In genomic region chr16:71846443-71846842, GRCh38 we compare ENCODE assay signal across 8 cellular contexts. TPM values are rescaled to one million over a fixed set of nuclear protein-coding genes. Genes with fewer than 3 reads are reported as not detected.
DNase-seq lines count a peak whose midpoint lies in the region; ATAC-seq and TF ChIP-seq lines count a peak whose summit lies in the region.

No MANE protein-coding gene starts in this region.

- H3K4me3 ChIP-seq in BJ (ENCODE audit: low read depth, low read length) (peak overlapping the region; percentile 93), cardiac muscle cell (peak overlapping the region; percentile 96), retinal pigment epithelial cell (ENCODE audit: low read length) (peak overlapping the region; percentile 98)

- CTCF ChIA-PET in BJ (lab: Yijun Ruan, JAX), result interaction anchor here (0.6 to 1.5 kb wide), 2 partner anchors 14 to 17 kb away, joined by 4 read pairs; no protein-coding TSS in a partner anchor

- ATAC-seq in HG02938 (IDR thresholded peaks at IDR 0.05; ENCODE audit: unreplicated experiment) (peak; percentile 13), GM19467 (IDR thresholded peaks at IDR 0.05; ENCODE audit: unreplicated experiment) (no peak)

- TF ChIP-seq CTCF in BJ (IDR thresholded peaks at IDR 0.05; ENCODE audit: insufficient read depth, low read depth, low read length) (no peak), cardiac muscle cell (IDR thresholded peaks at IDR 0.05; ENCODE audit: low read depth, low read length) (no peak), retinal pigment epithelial cell (conservative IDR thresholded peaks at IDR 0.05; ENCODE audit: low read depth, low read length) (no peak)

- no peaks in the 10 kb centered on the region for H3K27me3 ChIP-seq in BJ (ENCODE audit: control insufficient read depth, insufficient read depth, low read length)
- H3K27me3 ChIP-seq in cardiac muscle cell, result no peaks in the 10 kb centered on the region

- peaks cover 51% of the 10 kb centered on the region for H3K4me1 Mint-ChIP-seq in activated T-cell treated with anti-CD3 and anti-CD28 coated beads, Interleukin-2, amount 50 U/mL, for 24 hours (ENCODE audit: low read depth)

- H3K36me3 Mint-ChIP-seq in activated T-cell treated with anti-CD3 and anti-CD28 coated beads, Interleukin-2, amount 50 U/mL, for 24 hours (ENCODE audit: low read depth), result peaks cover 51% of the 10 kb centered on the region

- H3K27ac ChIP-seq in cardiac muscle cell, result peak overlapping the region; percentile 42

- peak overlapping the region; percentile 93 for H3K4me3 Mint-ChIP-seq in activated T-cell treated with anti-CD3 and anti-CD28 coated beads, Interleukin-2, amount 50 U/mL, for 24 hours

- H3K9me3 ChIP-seq in cardiac muscle cell (ENCODE audit: low read depth), result no peaks in the 10 kb centered on the region

- no peak for DNase-seq in BJ (ENCODE audit: low read depth)
- DNase-seq in activated T-cell treated with anti-CD3 and anti-CD28 coated beads, Interleukin-2, amount 50 U/mL, for 24 hours, result no peak
- DNase-seq in cardiac muscle cell (ENCODE audit: low read depth in 1 of 2, low spot score in 1 of 2), result peak; percentile 27 to 30
- DNase-seq in retinal pigment epithelial cell (ENCODE audit: low read depth), result no peak
- no peak for DNase-seq in pons (ENCODE audit: low spot score)
- DNase-seq in inferior parietal cortex (ENCODE audit: extremely low spot score), result no peak

- no peaks in the 10 kb centered on the region for H3K27me3 Mint-ChIP-seq in activated T-cell treated with anti-CD3 and anti-CD28 coated beads, Interleukin-2, amount 50 U/mL, for 24 hours

- H3K36me3 ChIP-seq in BJ (ENCODE audit: control insufficient read depth, insufficient read depth, low read length) (peaks cover 25% of the 10 kb centered on the region), cardiac muscle cell (peaks cover 8% of the 10 kb centered on the region)

- POLR2A ChIA-PET in BJ (lab: Charles Lee), result interaction anchor here (0.6 kb wide), 1 partner anchor 11 kb away, joined by 9 read pairs; no protein-coding TSS in a partner anchor

- H3K9me3 Mint-ChIP-seq in activated T-cell treated with anti-CD3 and anti-CD28 coated beads, Interleukin-2, amount 50 U/mL, for 24 hours, result no peaks in the 10 kb centered on the region

- H3K27ac Mint-ChIP-seq in activated T-cell treated with anti-CD3 and anti-CD28 coated beads, Interleukin-2, amount 50 U/mL, for 24 hours, result peak overlapping the region; percentile 90

- H3K4me1 ChIP-seq in cardiac muscle cell (ENCODE audit: low read depth), result peaks cover 6% of the 10 kb centered on the region

RNA-seq across cellular contexts. Expression of gene ATXN1L, which starts 0.7 kb away (rescaled TPM):
- 13.5 and 13.6 TPM in 2 replicates for polyA plus RNA-seq in BJ (2011; rRNA removed)
- polyA minus RNA-seq in BJ (2011; rRNA and poly(A)+ RNA removed), result 11.5 and 13.4 TPM in 2 replicates
- 16.0 and 20.9 TPM in 2 replicates for total RNA-seq in cardiac muscle cell
- 6.8 and 12.6 TPM in 2 replicates for polyA plus RNA-seq in cardiac muscle cell

RNA-seq across cellular contexts. Expression of gene ZNF821, which starts 37.5 kb away (rescaled TPM):
- polyA plus RNA-seq in BJ (2011; rRNA removed), result 3.5 and 5.0 TPM in 2 replicates
- 2.0 and 2.4 TPM in 2 replicates for polyA minus RNA-seq in BJ (2011; rRNA and poly(A)+ RNA removed)
- total RNA-seq in cardiac muscle cell, result 24.9 and 25.1 TPM in 2 replicates
- 19.6 and 28.7 TPM in 2 replicates for polyA plus RNA-seq in cardiac muscle cell

RNA-seq across cellular contexts. Expression of gene AP1G1, which starts 37.8 kb away (rescaled TPM):
- polyA plus RNA-seq in BJ (2011; rRNA removed), result 59.8 and 86.6 TPM in 2 replicates
- 96.4 and 118 TPM in 2 replicates for polyA minus RNA-seq in BJ (2011; rRNA and poly(A)+ RNA removed)
- total RNA-seq in cardiac muscle cell, result 44.4 and 69.0 TPM in 2 replicates
- polyA plus RNA-seq in cardiac muscle cell, result 14.7 and 21.1 TPM in 2 replicates

RNA-seq across cellular contexts. Expression of gene IST1, which starts 48.9 kb away (rescaled TPM):
- polyA plus RNA-seq in BJ (2011; rRNA removed), result 227 and 236 TPM in 2 replicates
- polyA minus RNA-seq in BJ (2011; rRNA and poly(A)+ RNA removed), result 109 and 148 TPM in 2 replicates
- total RNA-seq in cardiac muscle cell, result 180 and 248 TPM in 2 replicates
- polyA plus RNA-seq in cardiac muscle cell, result 164 and 227 TPM in 2 replicates

Comparison
In these comparisons a context has a peak if more than half of its experiments do, and no peak if none do; other contexts are left out.
1. DNase-seq: peak in cardiac muscle cell (2 of 2); none in BJ (single experiment), activated T-cell treated with anti-CD3 and anti-CD28 coated beads, Interleukin-2, amount 50 U/mL, for 24 hours (single experiment), retinal pigment epithelial cell (single experiment), pons (single experiment) and inferior parietal cortex (single experiment).
2. Peak in every context shown above with its lines, with median percentiles within 50 percentile points of each other: H3K4me3 ChIP-seq.